In the genomic region with DNA sequence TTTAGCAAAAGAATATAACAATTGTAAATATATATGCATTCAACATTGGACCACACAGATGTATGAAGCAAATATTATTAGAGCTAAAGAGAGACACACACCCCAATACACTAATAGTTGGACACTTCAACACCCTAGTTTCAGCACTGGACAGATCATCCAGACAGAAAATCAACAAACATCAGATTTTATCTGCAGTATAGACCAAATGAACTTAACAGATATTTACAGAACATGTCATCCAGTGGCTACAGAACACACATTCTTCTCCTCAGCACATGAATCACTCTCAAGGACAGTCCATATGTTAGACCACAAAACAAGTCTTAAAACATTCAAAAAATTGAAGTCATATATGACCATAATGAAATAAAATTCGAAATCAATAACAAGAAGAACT, we compare ENCODE assay signal across 1 cellular context.
TF ChIP-seq lines count a peak whose summit lies in the region.

No MANE protein-coding gene starts in this region.

TF ChIP-seq in HepG2, 621 proteins besides CTCF, POLR2A, EP300 and RAD21 (continued from another document):
- TF ChIP-seq, protein P1, sequence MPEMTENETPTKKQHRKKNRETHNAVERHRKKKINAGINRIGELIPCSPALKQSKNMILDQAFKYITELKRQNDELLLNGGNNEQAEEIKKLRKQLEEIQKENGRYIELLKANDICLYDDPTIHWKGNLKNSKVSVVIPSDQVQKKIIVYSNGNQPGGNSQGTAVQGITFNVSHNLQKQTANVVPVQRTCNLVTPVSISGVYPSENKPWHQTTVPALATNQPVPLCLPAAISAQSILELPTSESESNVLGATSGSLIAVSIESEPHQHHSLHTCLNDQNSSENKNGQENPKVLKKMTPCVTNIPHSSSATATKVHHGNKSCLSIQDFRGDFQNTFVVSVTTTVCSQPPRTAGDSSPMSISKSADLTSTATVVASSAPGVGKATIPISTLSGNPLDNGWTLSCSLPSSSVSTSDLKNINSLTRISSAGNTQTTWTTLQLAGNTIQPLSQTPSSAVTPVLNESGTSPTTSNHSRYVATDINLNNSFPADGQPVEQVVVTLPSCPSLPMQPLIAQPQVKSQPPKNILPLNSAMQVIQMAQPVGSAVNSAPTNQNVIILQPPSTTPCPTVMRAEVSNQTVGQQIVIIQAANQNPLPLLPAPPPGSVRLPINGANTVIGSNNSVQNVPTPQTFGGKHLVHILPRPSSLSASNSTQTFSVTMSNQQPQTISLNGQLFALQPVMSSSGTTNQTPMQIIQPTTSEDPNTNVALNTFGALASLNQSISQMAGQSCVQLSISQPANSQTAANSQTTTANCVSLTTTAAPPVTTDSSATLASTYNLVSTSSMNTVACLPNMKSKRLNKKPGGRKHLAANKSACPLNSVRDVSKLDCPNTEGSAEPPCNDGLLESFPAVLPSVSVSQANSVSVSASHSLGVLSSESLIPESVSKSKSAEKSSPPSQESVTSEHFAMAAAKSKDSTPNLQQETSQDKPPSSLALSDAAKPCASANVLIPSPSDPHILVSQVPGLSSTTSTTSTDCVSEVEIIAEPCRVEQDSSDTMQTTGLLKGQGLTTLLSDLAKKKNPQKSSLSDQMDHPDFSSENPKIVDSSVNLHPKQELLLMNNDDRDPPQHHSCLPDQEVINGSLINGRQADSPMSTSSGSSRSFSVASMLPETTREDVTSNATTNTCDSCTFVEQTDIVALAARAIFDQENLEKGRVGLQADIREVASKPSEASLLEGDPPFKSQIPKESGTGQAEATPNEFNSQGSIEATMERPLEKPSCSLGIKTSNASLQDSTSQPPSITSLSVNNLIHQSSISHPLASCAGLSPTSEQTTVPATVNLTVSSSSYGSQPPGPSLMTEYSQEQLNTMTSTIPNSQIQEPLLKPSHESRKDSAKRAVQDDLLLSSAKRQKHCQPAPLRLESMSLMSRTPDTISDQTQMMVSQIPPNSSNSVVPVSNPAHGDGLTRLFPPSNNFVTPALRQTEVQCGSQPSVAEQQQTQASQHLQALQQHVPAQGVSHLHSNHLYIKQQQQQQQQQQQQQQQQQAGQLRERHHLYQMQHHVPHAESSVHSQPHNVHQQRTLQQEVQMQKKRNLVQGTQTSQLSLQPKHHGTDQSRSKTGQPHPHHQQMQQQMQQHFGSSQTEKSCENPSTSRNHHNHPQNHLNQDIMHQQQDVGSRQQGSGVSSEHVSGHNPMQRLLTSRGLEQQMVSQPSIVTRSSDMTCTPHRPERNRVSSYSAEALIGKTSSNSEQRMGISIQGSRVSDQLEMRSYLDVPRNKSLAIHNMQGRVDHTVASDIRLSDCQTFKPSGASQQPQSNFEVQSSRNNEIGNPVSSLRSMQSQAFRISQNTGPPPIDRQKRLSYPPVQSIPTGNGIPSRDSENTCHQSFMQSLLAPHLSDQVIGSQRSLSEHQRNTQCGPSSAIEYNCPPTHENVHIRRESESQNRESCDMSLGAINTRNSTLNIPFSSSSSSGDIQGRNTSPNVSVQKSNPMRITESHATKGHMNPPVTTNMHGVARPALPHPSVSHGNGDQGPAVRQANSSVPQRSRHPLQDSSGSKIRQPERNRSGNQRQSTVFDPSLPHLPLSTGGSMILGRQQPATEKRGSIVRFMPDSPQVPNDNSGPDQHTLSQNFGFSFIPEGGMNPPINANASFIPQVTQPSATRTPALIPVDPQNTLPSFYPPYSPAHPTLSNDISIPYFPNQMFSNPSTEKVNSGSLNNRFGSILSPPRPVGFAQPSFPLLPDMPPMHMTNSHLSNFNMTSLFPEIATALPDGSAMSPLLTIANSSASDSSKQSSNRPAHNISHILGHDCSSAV (CRISPR knock-in tag; IDR thresholded peaks at IDR 0.05; ENCODE audit: borderline replicate concordance) = no peak
- TF ChIP-seq ZNF777 (CRISPR knock-in tag; IDR thresholded peaks at IDR 0.05) (no peak), KDM6A (CRISPR knock-in tag; IDR thresholded peaks at IDR 0.05; ENCODE audit: low read depth) (no peak), SNAPC4 (CRISPR knock-in tag; IDR thresholded peaks at IDR 0.05) (no peak), ZNF839 (CRISPR knock-in tag; IDR thresholded peaks at IDR 0.05; ENCODE audit: borderline replicate concordance) (no peak), ZSCAN22 (CRISPR knock-in tag; IDR thresholded peaks at IDR 0.05) (no peak), RORA (CRISPR knock-in tag; IDR thresholded peaks at IDR 0.05) (no peak), FOXA3 (CRISPR knock-in tag; IDR thresholded peaks at IDR 0.05) (peak; percentile 52), ZNF672 (CRISPR knock-in tag; IDR thresholded peaks at IDR 0.05) (no peak), GMEB2 (CRISPR knock-in tag; IDR thresholded peaks at IDR 0.05; ENCODE audit: low read depth) (no peak)
- TF ChIP-seq, protein P2, sequence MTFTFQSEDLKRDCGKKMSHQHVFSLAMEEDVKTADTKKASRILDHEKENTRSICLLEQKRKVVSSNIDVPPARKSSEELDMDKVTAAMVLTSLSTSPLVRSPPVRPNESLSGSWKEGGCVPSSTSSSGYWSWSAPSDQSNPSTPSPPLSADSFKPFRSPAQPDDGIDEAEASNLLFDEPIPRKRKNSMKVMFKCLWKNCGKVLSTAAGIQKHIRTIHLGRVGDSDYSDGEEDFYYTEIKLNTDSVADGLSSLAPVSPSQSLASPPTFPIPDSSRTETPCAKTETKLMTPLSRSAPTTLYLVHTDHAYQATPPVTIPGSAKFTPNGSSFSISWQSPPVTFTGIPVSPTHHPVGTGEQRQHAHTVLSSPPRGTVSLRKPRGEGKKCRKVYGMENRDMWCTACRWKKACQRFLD (CRISPR knock-in tag; IDR thresholded peaks at IDR 0.05; ENCODE audit: borderline replicate concordance) = no peak
TF ChIP-seq in HepG2: peak in this region for 12.
